ENCODE assay signal across 27 cellular contexts in the genomic region with DNA sequence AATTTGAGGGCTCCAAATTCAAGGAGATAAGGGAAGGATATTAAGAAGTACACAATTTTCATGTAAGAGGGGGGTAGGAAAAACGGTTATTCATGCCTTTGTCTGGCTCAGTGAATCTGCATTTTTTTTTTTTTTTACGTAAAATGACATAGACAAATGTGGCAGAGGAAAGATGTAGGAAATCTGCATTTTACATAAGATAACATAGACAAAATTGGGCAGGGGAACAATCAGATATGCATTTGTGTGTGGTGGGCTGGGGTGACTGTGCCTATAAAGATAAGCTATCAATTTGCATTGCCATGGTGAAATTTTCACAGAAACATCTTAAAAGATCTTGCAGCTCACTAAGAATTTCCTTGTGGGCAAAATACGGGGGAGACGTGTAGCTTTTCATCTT.
"Had no signal": no experiment of that assay in that cellular context is flagged by ENCODE, and none has a peak within 500 bp of the region (broad histone marks: within the 10 kb centered on the region; RNA-seq: fewer than 3 reads in every experiment).

No MANE protein-coding gene starts in this region.

- H3K36me3 ChIP-seq: adrenal gland, SJSA1 had no signal

- H3K27me3 ChIP-seq: adrenal gland, SJSA1 had no signal

- ATAC-seq: PC-3, T-cell, WTC11 had no signal

- H3K4me1 ChIP-seq: adrenal gland, SJSA1 had no signal

- H3K27ac ChIP-seq: adrenal gland, SJSA1 had no signal

- H3K4me3 ChIP-seq: adrenal gland, SJSA1 had no signal

- H3K9me3 ChIP-seq: adrenal gland, SJSA1 had no signal

- DNase-seq: activated CD4-positive, alpha-beta memory T cell treated with anti-CD3 and anti-CD28 coated beads for 36 hours; activated CD4-positive, alpha-beta T cell treated with anti-CD3 and anti-CD28 coated beads, Interleukin-2, amount 10 ng/mL, durations not matched to agents 24 days and 14 days; activated CD4-positive, CD25-positive, alpha-beta regulatory T cell treated with anti-CD3 and anti-CD28 coated beads, Interleukin-2, amount 50 U/mL, for 72 hours; activated gamma-delta T cell treated with Interleukin-2 at 50 U/mL for 16 hours; activated naive CD4-positive, alpha-beta T cell treated with anti-CD3 and anti-CD28 coated beads, Interleukin-2, amount 50 U/mL, for 16 hours; activated naive CD8-positive, alpha-beta T cell treated with anti-CD3 and anti-CD28 coated beads, Interleukin-2, amount 10 ng/mL, durations not matched to agents 7 days and 5 days; activated T-cell treated with anti-CD3 and anti-CD28 coated beads for 4 hours; activated T-cell treated with anti-CD3 and anti-CD28 coated beads, Interleukin-2, amount 50 U/mL, for 48 hours; adrenal gland; anterior cingulate cortex; cerebellar nuclear complex; Kasumi-1; NCI-H1048; NCI-H146; NCI-H187 treated with DMSO at 0.1 percent for 48 hours; NCI-H2081 treated with DMSO at 0.1 percent for 48 hours; NCI-H446 treated with DMSO at 0.1 percent for 48 hours; NCI-H526; NCI-H774; NK-92 treated with Interleukin-12 subunit alpha and Interleukin-12 subunit beta, amount 100 ng/mL, for 24 hours; PC-3; SHP77; T-cell; T-helper 2 cell; T1000 had no signal
